23 cellular contexts compared by ENCODE assay signal in genomic region chr7:16589895-16590294, GRCh38.
"Had no signal": no experiment of that assay in that cellular context is flagged by ENCODE, and none has a peak within 500 bp of the region (broad histone marks: within the 10 kb centered on the region; RNA-seq: fewer than 3 reads in every experiment).

No MANE protein-coding gene starts in this region.

- H3K27ac ChIP-seq: epithelial cell of prostate, esophagus muscularis mucosa, foreskin keratinocyte, neural progenitor cell, ovary, right atrium auricular region, sigmoid colon, thyroid gland, upper lobe of left lung, uterus had no signal

- H2AFZ ChIP-seq: neural progenitor cell had no signal

- H3K4me3 ChIP-seq: esophagus muscularis mucosa, neural progenitor cell, ovary, right atrium auricular region, sigmoid colon, stomach, thyroid gland, upper lobe of left lung, uterus had no signal

- ATAC-seq: effector memory CD8-positive, alpha-beta T cell; foreskin keratinocyte; left lobe of liver; natural killer cell treated with Interleukin-12 subunit alpha and Interleukin-12 subunit beta and Interleukin-15 and Interleukin-18, amount 100 ng/mL, for 72 hours had no signal

- FAIRE-seq: colon, islet of Langerhans, small intestine had no signal

- H3K4me1 ChIP-seq: esophagus muscularis mucosa, foreskin keratinocyte, right atrium auricular region, sigmoid colon, thyroid gland, upper lobe of left lung, uterus had no signal

- H3K36me3 ChIP-seq: esophagus muscularis mucosa, neural progenitor cell, ovary, right atrium auricular region, sigmoid colon, stomach, thyroid gland, upper lobe of left lung, uterus had no signal

- H3K9ac ChIP-seq: neural progenitor cell had no signal

- H3K9me3 ChIP-seq: esophagus muscularis mucosa, ovary, right atrium auricular region, sigmoid colon, stomach, thyroid gland, upper lobe of left lung, uterus had no signal

- H3K27me3 ChIP-seq: esophagus muscularis mucosa, foreskin keratinocyte, neural progenitor cell, ovary, right atrium auricular region, sigmoid colon, stomach, thyroid gland, upper lobe of left lung, uterus had no signal

- H3K4me2 ChIP-seq: neural progenitor cell had no signal

- DNase-seq: effector memory CD8-positive, alpha-beta T cell; foreskin keratinocyte; hippocampal formation; mammary epithelial cell; nucleus accumbens; ovary; sigmoid colon; stimulated activated CD4-positive, alpha-beta T cell treated with anti-CD3 and anti-CD28 coated beads, Interleukin-12 subunit alpha, Interleukin-12 subunit beta, amount 100 ng/mL, for 4 hours; stimulated activated naive CD4-positive, alpha-beta T cell; stomach; substantia nigra; thyroid gland; upper lobe of left lung; uterus had no signal
